10 cellular contexts compared by ENCODE assay signal in the genomic region with DNA sequence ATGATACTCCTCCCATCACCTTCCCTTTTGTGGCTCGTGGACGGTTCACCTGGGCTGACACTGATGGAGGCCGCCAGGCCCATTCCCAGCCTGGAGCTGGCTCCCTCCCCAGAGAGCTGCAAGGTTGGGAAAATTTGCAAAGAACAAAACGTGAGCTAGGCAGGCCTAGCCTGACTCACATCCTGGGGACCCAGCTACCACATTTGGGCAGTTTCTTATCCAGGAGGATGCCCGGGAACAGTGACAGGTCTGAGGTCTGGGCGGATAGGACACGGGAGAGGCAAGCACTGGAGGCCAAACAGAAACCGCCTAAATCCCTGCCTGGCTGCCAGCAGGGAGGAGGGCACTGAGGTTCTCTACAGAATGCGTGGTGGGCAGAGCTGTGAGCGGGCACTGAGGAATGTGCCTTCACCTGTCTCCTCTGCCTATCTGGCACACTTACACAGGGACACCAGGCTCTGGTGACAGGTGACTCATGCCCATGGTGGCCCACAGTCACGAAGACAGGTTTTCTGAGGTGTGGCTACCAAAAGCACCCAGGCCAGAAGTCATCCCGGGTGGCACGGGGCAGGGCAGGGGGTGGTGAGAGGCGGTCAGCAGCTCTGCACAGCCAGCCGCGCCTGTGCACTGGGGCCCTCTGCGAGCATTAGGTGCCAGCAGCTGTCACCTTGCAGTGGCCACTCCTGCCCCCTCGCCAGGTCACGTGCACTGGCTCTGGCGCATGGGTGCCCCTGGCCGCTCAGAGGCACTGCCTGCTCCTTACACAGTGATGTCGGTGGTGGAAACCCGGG. TPM values are rescaled to one million over a fixed set of nuclear protein-coding genes. Genes with fewer than 3 reads are reported as not detected.
DNase-seq lines count a peak whose midpoint lies in the region; ATAC-seq and TF ChIP-seq lines count a peak whose summit lies in the region.
"Had no signal": no experiment of that assay in that cellular context is flagged by ENCODE, and none has a peak within 500 bp of the region (broad histone marks: within the 10 kb centered on the region; RNA-seq: fewer than 3 reads in every experiment).

No MANE protein-coding gene starts in this region.

- H3K9me3 ChIP-seq in BLaER1 treated with 17β-estradiol and CSF1 and Interleukin-3, amounts not matched to agents 10 nM and 100 nM (replicated peaks in 1 of 11), result no peaks in the 10 kb centered on the region
- H3K9me3 ChIP-seq in HUES48 (ENCODE audit: control insufficient read depth, insufficient read depth, low read length) (no peaks in the 10 kb centered on the region), mammary epithelial cell (replicated peaks; ENCODE audit: insufficient read depth, low read length) (no peaks in the 10 kb centered on the region), neuronal stem cell (replicated peaks in 1 of 2; ENCODE audit: control insufficient read depth in 2 of 2, insufficient read depth in 1 of 2, low read depth in 1 of 2, low read length in 2 of 2) (no peaks in the 10 kb centered on the region)

- H3K4me1 ChIP-seq in BLaER1 treated with 17β-estradiol and CSF1 and Interleukin-3, amounts not matched to agents 10 nM and 100 nM, result peaks cover 98 to 100% (median 100%) of the 10 kb centered on the region in 10 experiments
- H3K4me1 ChIP-seq in HUES48 (ENCODE audit: control insufficient read depth, insufficient read depth, low read length) (peaks cover 33% of the 10 kb centered on the region), mammary epithelial cell (ENCODE audit: insufficient read depth, low read length) (peaks cover 84% of the 10 kb centered on the region), neuronal stem cell (ENCODE audit: control insufficient read depth in 2 of 2, insufficient read depth in 1 of 2, low read depth in 1 of 2, low read length in 2 of 2) (peaks cover 20 to 23% of the 10 kb centered on the region in 2 donors)

- peak overlapping the region in 7 of 10 experiments; percentile 26 to 53 (median 46); a peak in 8 of 20 replicates for H3K4me3 ChIP-seq in BLaER1 treated with 17β-estradiol and CSF1 and Interleukin-3, amounts not matched to agents 10 nM and 100 nM
- H3K4me3 ChIP-seq in HUES48 (ENCODE audit: low read depth, low read length) (no peak overlapping the region), mammary epithelial cell (replicated peaks in 1 of 3; ENCODE audit: insufficient read depth in 1 of 3, low read depth in 2 of 3, low read length in 3 of 3) (no peak overlapping the region), neuronal stem cell (ENCODE audit: low read length in 2 of 2) (no peak overlapping the region)

- H3K27me3 ChIP-seq in BLaER1 treated with 17β-estradiol and CSF1 and Interleukin-3, amounts not matched to agents 10 nM and 100 nM, result no peaks in the 10 kb centered on the region
- H3K27me3 ChIP-seq in HUES48 (ENCODE audit: control insufficient read depth, insufficient read depth, low read length) (no peaks in the 10 kb centered on the region), mammary epithelial cell (ENCODE audit: insufficient read depth, low read length) (no peaks in the 10 kb centered on the region), neuronal stem cell (ENCODE audit: control insufficient read depth in 3 of 3, insufficient read depth in 3 of 3, low read depth in 1 of 3, low read length in 3 of 3) (no peaks in the 10 kb centered on the region)

- no TSS peak for BruUV-seq in mammary epithelial cell (replicated peaks; lab: Mats Ljungman, UMichigan)

- peak; percentile 62 for DNase-seq in mammary epithelial cell
- DNase-seq in neuronal stem cell (ENCODE audit: low spot score), result no peak
- DNase-seq in NCI-H345 (lab: John Stamatoyannopoulos, UW), result no peak
- DNase-seq in NCI-H2171 (lab: John Stamatoyannopoulos, UW), result no peak
- DNase-seq: immature natural killer cell; stimulated activated CD4-positive, alpha-beta T cell treated with anti-CD3 and anti-CD28 coated beads, Interleukin-15, amount 100 ng/mL, for 24 hours had no signal

- H3K14ac ChIP-seq in neuronal stem cell (ENCODE audit: low read length), result no peak overlapping the region

- no peak overlapping the region for H2BK5ac ChIP-seq in neuronal stem cell (ENCODE audit: low read length)

- H2BK12ac ChIP-seq in neuronal stem cell (ENCODE audit: low read length), result no peak overlapping the region

- peak overlapping the region; percentile 10 to 70 (median 51); a peak in 17 of 22 replicates for H3K9ac ChIP-seq in BLaER1 treated with 17β-estradiol and CSF1 and Interleukin-3, amounts not matched to agents 10 nM and 100 nM
- H3K9ac ChIP-seq in HUES48 (ENCODE audit: low read depth, low read length) (no peak overlapping the region), mammary epithelial cell (ENCODE audit: insufficient read depth, low read length) (no peak overlapping the region), neuronal stem cell (ENCODE audit: low read depth, low read length, poor library complexity) (peak overlapping the region; percentile 70)

- peak overlapping the region; percentile 96 to 100 (median 99) for H3K4me2 ChIP-seq in BLaER1 treated with 17β-estradiol and CSF1 and Interleukin-3, amounts not matched to agents 10 nM and 100 nM
- H3K4me2 ChIP-seq in mammary epithelial cell (ENCODE audit: insufficient read depth, low read depth, low read length) (peak overlapping the region; percentile 51), neuronal stem cell (ENCODE audit: insufficient read depth, low read length, poor library complexity, severe bottlenecking) (no peak overlapping the region)

- H4K91ac ChIP-seq in neuronal stem cell (ENCODE audit: low read depth, low read length, poor library complexity), result no peak overlapping the region

- WGBS in mammary epithelial cell (ENCODE audit: low coverage, missing lambda C conversion rate), result 21% methylated on average over 14 of the region's 23 CpGs
- no CpG with 5 or more reads among the region's 23 CpGs for WGBS in neuronal stem cell (ENCODE audit: extremely low coverage in 2 of 2, insufficient read length in 2 of 2, insufficient replicate concordance in 1 of 2), 2 donors

- no peak overlapping the region for H3K4ac ChIP-seq in neuronal stem cell (ENCODE audit: low read length)

- no peak for TF ChIP-seq CTCF in mammary epithelial cell (conservative IDR thresholded peaks at IDR 0.05 in 1 of 2, IDR thresholded peaks at IDR 0.05 in 1 of 2; ENCODE audit: extremely low read depth in 1 of 2, insufficient read depth in 1 of 2, low read depth in 1 of 2, low read length in 2 of 2)

- H3K18ac ChIP-seq in neuronal stem cell (ENCODE audit: low read length), result peak overlapping the region; percentile 35

- CTCF ChIA-PET in mammary epithelial cell (lab: Charles Lee; ENCODE audit: low non-redundant PET), result no interaction called here

- H3K23ac ChIP-seq in neuronal stem cell (ENCODE audit: low read depth, low read length, poor library complexity), result no peak overlapping the region

- peaks cover 0 to 26% (median 7%) of the 10 kb centered on the region in 11 experiments; a peak in 12 of 22 replicates for H3K36me3 ChIP-seq in BLaER1 treated with 17β-estradiol and CSF1 and Interleukin-3, amounts not matched to agents 10 nM and 100 nM
- H3K36me3 ChIP-seq in HUES48 (ENCODE audit: control insufficient read depth, insufficient read depth, low read length) (no peaks in the 10 kb centered on the region), mammary epithelial cell (ENCODE audit: insufficient read depth, low read length) (no peaks in the 10 kb centered on the region), neuronal stem cell (replicated peaks in 1 of 2; ENCODE audit: control insufficient read depth in 2 of 2, insufficient read depth in 2 of 2, low read length in 2 of 2) (peaks cover 2 to 7% of the 10 kb centered on the region in 2 donors)

- dilution Hi-C loops in mammary epithelial cell (cut with HindIII; ENCODE audit: low sequenced_read_pairs), result loop anchor here (5.0 kb wide), 1 partner anchor 105 kb away; no protein-coding TSS in a partner anchor

- intact Hi-C loops in mammary epithelial cell (cut with micrococcal nuclease), result loop anchor here (5.0 kb wide), 1 partner anchor 95 kb away; the partner anchor contains the start of gene HDGFL2

- H4K8ac ChIP-seq in neuronal stem cell (ENCODE audit: low read depth, low read length), result no peak overlapping the region

- H3K79me1 ChIP-seq in neuronal stem cell (ENCODE audit: low read depth, low read length), result peaks cover 22% of the 10 kb centered on the region

- no peak overlapping the region for H2BK120ac ChIP-seq in neuronal stem cell (ENCODE audit: low read depth, low read length)

- peaks cover 87% of the 10 kb centered on the region for H3K79me2 ChIP-seq in mammary epithelial cell (ENCODE audit: insufficient read depth, low read length)

- H4K20me1 ChIP-seq in BLaER1 treated with 17β-estradiol and CSF1 and Interleukin-3, amounts not matched to agents 10 nM and 100 nM, result peaks cover 97 to 100% (median 100%) of the 10 kb centered on the region in 11 experiments
- no peaks in the 10 kb centered on the region for H4K20me1 ChIP-seq in mammary epithelial cell (ENCODE audit: insufficient read depth, low read length)

- H2BK15ac ChIP-seq in neuronal stem cell (ENCODE audit: low read length), result no peak overlapping the region

- ATAC-seq in HG03521 (IDR thresholded peaks at IDR 0.05; ENCODE audit: unreplicated experiment), result no peak
- ATAC-seq in GM19397 (IDR thresholded peaks at IDR 0.05; ENCODE audit: unreplicated experiment), result no peak

- H2AK5ac ChIP-seq in neuronal stem cell (ENCODE audit: low read depth, low read length), result no peak overlapping the region

- H2AFZ ChIP-seq in mammary epithelial cell (ENCODE audit: low read depth, low read length) (no peak overlapping the region), neuronal stem cell (ENCODE audit: low read length) (no peak overlapping the region)

- in situ Hi-C loops in mammary epithelial cell (cut with MboI; ENCODE audit: low sequenced_read_pairs in 2 of 2), result no loop called here

- peak overlapping the region in 4 of 11 experiments; percentile 33 to 69 (median 60); a peak in 4 of 22 replicates for H3K27ac ChIP-seq in BLaER1 treated with 17β-estradiol and CSF1 and Interleukin-3, amounts not matched to agents 10 nM and 100 nM
- H3K27ac ChIP-seq in HUES48 (ENCODE audit: low read depth, low read length), result peak overlapping the region; percentile 50
- peak overlapping the region; percentile 20 for H3K27ac ChIP-seq in mammary epithelial cell (ENCODE audit: insufficient read depth, low read depth, low read length)
- H3K27ac ChIP-seq in neuronal stem cell (replicated peaks; ENCODE audit: low read length), result no peak overlapping the region

RNA-seq across cellular contexts. Expression of gene SH3GL1, which starts 23.2 kb away (rescaled TPM):
- 100 to 1,000 TPM in 1 of 2 donors, 10 to 100 TPM in 1; 80.5 to 149 TPM for total RNA-seq in mammary epithelial cell
- polyA plus RNA-seq in mammary epithelial cell, result 84.9 TPM
- polyA minus RNA-seq in mammary epithelial cell, result 55.7 TPM
- polyA plus RNA-seq in neuronal stem cell (2013, experiment 1 of 2), result 88.3 TPM
- polyA plus RNA-seq in neuronal stem cell (2013, experiment 2 of 2), result 86.1 TPM

RNA-seq across cellular contexts. Expression of gene CHAF1A, which starts 25.3 kb away (rescaled TPM):
- 10 to 100 TPM in 1 of 2 donors, 1 to 10 TPM in 1; 4.0 to 30.0 TPM for total RNA-seq in mammary epithelial cell
- polyA plus RNA-seq in mammary epithelial cell, result 24.4 TPM
- 16.8 TPM for polyA minus RNA-seq in mammary epithelial cell
- 59.2 TPM for polyA plus RNA-seq in neuronal stem cell (2013, experiment 1 of 2)
- polyA plus RNA-seq in neuronal stem cell (2013, experiment 2 of 2), result 56.4 TPM

RNA-seq across cellular contexts. Expression of gene MPND, which starts 33.8 kb away (rescaled TPM):
- total RNA-seq in mammary epithelial cell, result 10 to 100 TPM in 1 of 2 donors, 1 to 10 TPM in 1; 4.3 to 12.5 TPM
- polyA plus RNA-seq in mammary epithelial cell, result 5.5 TPM
- polyA minus RNA-seq in mammary epithelial cell, result 2.0 TPM
- 20.6 TPM for polyA plus RNA-seq in neuronal stem cell (2013, experiment 1 of 2)
- 22.4 TPM for polyA plus RNA-seq in neuronal stem cell (2013, experiment 2 of 2)

RNA-seq across cellular contexts. Expression of gene STAP2, which starts 38.6 kb away (rescaled TPM):
- total RNA-seq in mammary epithelial cell, result 10 to 100 TPM; 26.7 to 52.8 TPM
- polyA plus RNA-seq in mammary epithelial cell, result 55.0 TPM
- polyA minus RNA-seq in mammary epithelial cell, result 40.1 TPM
- polyA plus RNA-seq in neuronal stem cell (2013, experiment 1 of 2), result 6.4 TPM
- 7.4 TPM for polyA plus RNA-seq in neuronal stem cell (2013, experiment 2 of 2)

Comparison
In these comparisons a context has a peak if more than half of its experiments do, and no peak if none do; other contexts are left out.
1. H3K4me3 ChIP-seq: peak in BLaER1 treated with 17β-estradiol and CSF1 and Interleukin-3, amounts not matched to agents 10 nM and 100 nM (7 of 10); none in HUES48 (single experiment), mammary epithelial cell (0 of 3) and neuronal stem cell (0 of 2).
2. H3K9ac ChIP-seq: peak in BLaER1 treated with 17β-estradiol and CSF1 and Interleukin-3, amounts not matched to agents 10 nM and 100 nM (11 of 11) and neuronal stem cell (single experiment); none in HUES48 (single experiment) and mammary epithelial cell (single experiment).